21 cellular contexts compared by ENCODE assay signal in the genomic region with DNA sequence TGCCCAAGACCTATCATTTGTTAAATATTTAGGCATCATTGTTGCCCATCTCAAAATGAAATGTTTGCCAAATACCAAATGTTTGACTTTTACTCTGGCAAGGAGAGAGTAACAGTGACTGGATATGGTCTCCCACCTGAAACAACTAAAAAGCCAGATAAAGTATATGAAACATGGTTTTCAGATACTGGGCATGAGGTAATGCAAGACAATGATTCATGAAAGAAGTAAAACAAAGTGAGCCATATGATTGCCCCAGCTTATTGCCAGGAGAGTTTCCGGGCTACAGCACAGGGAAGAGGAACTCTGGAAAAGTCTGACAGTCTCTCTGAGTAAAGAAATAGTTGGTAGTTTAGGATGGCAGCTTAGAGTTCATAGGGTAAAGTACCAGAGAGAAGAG.
DNase-seq lines count a peak whose midpoint lies in the region; ATAC-seq and FAIRE-seq lines count a peak whose summit lies in the region.
"Had no signal": no experiment of that assay in that cellular context is flagged by ENCODE, and none has a peak within 500 bp of the region (broad histone marks: within the 10 kb centered on the region; RNA-seq: fewer than 3 reads in every experiment).

No MANE protein-coding gene starts in this region.

- H3K27ac ChIP-seq in naive thymus-derived CD4-positive, alpha-beta T cell (ENCODE audit: low read depth, low read length): no peak overlapping the region
- H3K27ac ChIP-seq: SJCRH30, uterus had no signal

- no peak overlapping the region for H3K4me3 Mint-ChIP-seq in naive thymus-derived CD4-positive, alpha-beta T cell
- H3K4me3 Mint-ChIP-seq: activated naive CD8-positive, alpha-beta T cell had no signal

- peak; percentile 47 for ATAC-seq in naive thymus-derived CD4-positive, alpha-beta T cell
- ATAC-seq: activated CD4-positive, CD25-positive, alpha-beta regulatory T cell treated with anti-CD3 and anti-CD28 coated beads, Interleukin-2, amount 50 U/mL, for 24 hours had no signal

- H3K27me3 Mint-ChIP-seq in naive thymus-derived CD4-positive, alpha-beta T cell: peaks cover 6 to 58% (median 29%) of the 10 kb centered on the region in 5 donors

- DNase-seq in EL (peak; percentile 35), RPMI7951 (ENCODE audit: low read depth) (peak; percentile 4), fibroblast of gingiva (ENCODE audit: low read depth) (peak; percentile 32), SHP77 (lab: John Stamatoyannopoulos, UW) (no peak), NCI-H526 (lab: John Stamatoyannopoulos, UW) (no peak), frontal cortex (ENCODE audit: low spot score in 2 of 2) (no peak)
- DNase-seq in naive thymus-derived CD4-positive, alpha-beta T cell: no peak
- DNase-seq in NK-92 treated with Interleukin-12 subunit alpha and Interleukin-12 subunit beta, amount 100 ng/mL, for 24 hours (lab: John Stamatoyannopoulos, UW): no peak
- DNase-seq: activated CD8-positive, alpha-beta memory T cell treated with anti-CD3 and anti-CD28 coated beads for 24 hours; MM.1S; NCI-H187; NCI-H510A treated with DMSO at 0.1 percent for 48 hours; nucleus accumbens; SJCRH30; stimulated activated CD4-positive, alpha-beta T cell treated with anti-CD3 and anti-CD28 coated beads, Interleukin-2, amount 100 ng/mL, for 24 hours; T-helper 2 cell; uterus had no signal

- peaks cover 0 to 14% (median 4%) of the 10 kb centered on the region in 5 donors for H3K36me3 Mint-ChIP-seq in naive thymus-derived CD4-positive, alpha-beta T cell
- H3K36me3 Mint-ChIP-seq: activated naive CD8-positive, alpha-beta T cell had no signal

- no peak for FAIRE-seq in frontal cortex (lab: Jason Lieb, UNC)
- FAIRE-seq: GM19239, H54 had no signal

- H3K9me3 ChIP-seq in naive thymus-derived CD4-positive, alpha-beta T cell (ENCODE audit: control insufficient read depth in 2 of 3, low read length in 3 of 3): no peaks in the 10 kb centered on the region

- H3K36me3 ChIP-seq in naive thymus-derived CD4-positive, alpha-beta T cell (ENCODE audit: control insufficient read depth in 2 of 3, insufficient read depth in 3 of 3, low read length in 3 of 3): no peaks in the 10 kb centered on the region
- H3K36me3 ChIP-seq: SJCRH30, uterus had no signal

- intact Hi-C loops in naive thymus-derived CD4-positive, alpha-beta T cell (cut with micrococcal nuclease): no loop called here

- POLR2A ChIA-PET in naive thymus-derived CD4-positive, alpha-beta T cell (lab: Charles Lee): no interaction called here

- peaks cover 0 to 6% (median 4%) of the 10 kb centered on the region in 7 donors for H3K4me1 Mint-ChIP-seq in naive thymus-derived CD4-positive, alpha-beta T cell

- CTCF ChIA-PET in naive thymus-derived CD4-positive, alpha-beta T cell (lab: Charles Lee): no interaction called here

- no peaks in the 10 kb centered on the region for H3K4me1 ChIP-seq in naive thymus-derived CD4-positive, alpha-beta T cell (ENCODE audit: control insufficient read depth in 2 of 2, insufficient read depth in 2 of 2, low read length in 2 of 2)
- H3K4me1 ChIP-seq: SJCRH30 had no signal

- H3K27me3 ChIP-seq in naive thymus-derived CD4-positive, alpha-beta T cell (ENCODE audit: control insufficient read depth in 2 of 2, insufficient read depth in 2 of 2, low read length in 2 of 2): no peaks in the 10 kb centered on the region
- H3K27me3 ChIP-seq: SJCRH30 had no signal

- H3K9me3 Mint-ChIP-seq in naive thymus-derived CD4-positive, alpha-beta T cell: peaks cover 0 to 22% (median 7%) of the 10 kb centered on the region in 11 donors

- no peak overlapping the region for H3K4me3 ChIP-seq in naive thymus-derived CD4-positive, alpha-beta T cell (ENCODE audit: low read length)
- H3K4me3 ChIP-seq: SJCRH30, uterus had no signal

- H3K27ac Mint-ChIP-seq in naive thymus-derived CD4-positive, alpha-beta T cell: no peak overlapping the region
- H3K27ac Mint-ChIP-seq: activated naive CD8-positive, alpha-beta T cell had no signal

Comparison
In these comparisons a context has a peak if more than half of its experiments do, and no peak if none do; other contexts are left out.
1. DNase-seq: peak in EL (single experiment), RPMI7951 (single experiment) and fibroblast of gingiva (single experiment); none in naive thymus-derived CD4-positive, alpha-beta T cell (0 of 9), NK-92 treated with Interleukin-12 subunit alpha and Interleukin-12 subunit beta, amount 100 ng/mL, for 24 hours (single experiment), SHP77 (0 of 2), NCI-H526 (0 of 2) and frontal cortex (0 of 2).